Comparison of ENCODE assay signal across 2 cellular contexts in the genomic region with DNA sequence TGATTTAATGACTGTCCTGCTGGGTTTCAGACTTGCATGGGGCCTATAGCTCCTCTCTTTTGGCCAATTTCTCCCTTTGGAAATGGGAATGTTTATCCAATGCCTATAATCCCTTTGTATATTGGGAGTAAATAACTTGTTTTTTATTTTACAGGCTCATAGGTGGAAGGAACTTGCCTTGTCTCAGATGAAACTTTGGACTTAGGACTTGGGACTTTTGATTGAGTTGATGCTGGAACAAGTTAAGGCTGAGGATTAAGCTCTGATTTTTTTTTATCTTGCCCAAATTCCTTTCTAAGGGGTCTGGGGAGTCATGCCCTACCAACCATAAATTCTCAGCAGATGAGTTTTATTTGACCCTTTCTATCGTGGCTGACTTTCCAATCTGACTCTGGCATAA.
TF ChIP-seq lines count a peak whose summit lies in the region.

No MANE protein-coding gene starts in this region.

TF ChIP-seq in liver, 16 proteins besides CTCF, POLR2A, EP300 and RAD21:
- TF ChIP-seq NR2F2 (IDR thresholded peaks at IDR 0.05) (no peak), HNF4A (conservative IDR thresholded peaks at IDR 0.05) (peak; percentile 67 to 84), GABPA (IDR thresholded peaks at IDR 0.05 in 1 of 2, conservative IDR thresholded peaks at IDR 0.05 in 1 of 2) (no peak), ZBTB33 (IDR thresholded peaks at IDR 0.05) (no peak), TAF1 (conservative IDR thresholded peaks at IDR 0.05) (no peak), YY1 (IDR thresholded peaks at IDR 0.05) (no peak), FOXA1 (IDR thresholded peaks at IDR 0.05) (no peak), FOXA2 (IDR thresholded peaks at IDR 0.05) (no peak), SP1 (IDR thresholded peaks at IDR 0.05) (no peak), HNF4G (IDR thresholded peaks at IDR 0.05) (peak; percentile 54)
- TF ChIP-seq, protein P1, sequence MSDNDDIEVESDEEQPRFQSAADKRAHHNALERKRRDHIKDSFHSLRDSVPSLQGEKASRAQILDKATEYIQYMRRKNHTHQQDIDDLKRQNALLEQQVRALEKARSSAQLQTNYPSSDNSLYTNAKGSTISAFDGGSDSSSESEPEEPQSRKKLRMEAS (IDR thresholded peaks at IDR 0.05), result no peak
- TF ChIP-seq, protein P2, sequence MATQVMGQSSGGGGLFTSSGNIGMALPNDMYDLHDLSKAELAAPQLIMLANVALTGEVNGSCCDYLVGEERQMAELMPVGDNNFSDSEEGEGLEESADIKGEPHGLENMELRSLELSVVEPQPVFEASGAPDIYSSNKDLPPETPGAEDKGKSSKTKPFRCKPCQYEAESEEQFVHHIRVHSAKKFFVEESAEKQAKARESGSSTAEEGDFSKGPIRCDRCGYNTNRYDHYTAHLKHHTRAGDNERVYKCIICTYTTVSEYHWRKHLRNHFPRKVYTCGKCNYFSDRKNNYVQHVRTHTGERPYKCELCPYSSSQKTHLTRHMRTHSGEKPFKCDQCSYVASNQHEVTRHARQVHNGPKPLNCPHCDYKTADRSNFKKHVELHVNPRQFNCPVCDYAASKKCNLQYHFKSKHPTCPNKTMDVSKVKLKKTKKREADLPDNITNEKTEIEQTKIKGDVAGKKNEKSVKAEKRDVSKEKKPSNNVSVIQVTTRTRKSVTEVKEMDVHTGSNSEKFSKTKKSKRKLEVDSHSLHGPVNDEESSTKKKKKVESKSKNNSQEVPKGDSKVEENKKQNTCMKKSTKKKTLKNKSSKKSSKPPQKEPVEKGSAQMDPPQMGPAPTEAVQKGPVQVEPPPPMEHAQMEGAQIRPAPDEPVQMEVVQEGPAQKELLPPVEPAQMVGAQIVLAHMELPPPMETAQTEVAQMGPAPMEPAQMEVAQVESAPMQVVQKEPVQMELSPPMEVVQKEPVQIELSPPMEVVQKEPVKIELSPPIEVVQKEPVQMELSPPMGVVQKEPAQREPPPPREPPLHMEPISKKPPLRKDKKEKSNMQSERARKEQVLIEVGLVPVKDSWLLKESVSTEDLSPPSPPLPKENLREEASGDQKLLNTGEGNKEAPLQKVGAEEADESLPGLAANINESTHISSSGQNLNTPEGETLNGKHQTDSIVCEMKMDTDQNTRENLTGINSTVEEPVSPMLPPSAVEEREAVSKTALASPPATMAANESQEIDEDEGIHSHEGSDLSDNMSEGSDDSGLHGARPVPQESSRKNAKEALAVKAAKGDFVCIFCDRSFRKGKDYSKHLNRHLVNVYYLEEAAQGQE (IDR thresholded peaks at IDR 0.05), result no peak
- TF ChIP-seq, protein P3, sequence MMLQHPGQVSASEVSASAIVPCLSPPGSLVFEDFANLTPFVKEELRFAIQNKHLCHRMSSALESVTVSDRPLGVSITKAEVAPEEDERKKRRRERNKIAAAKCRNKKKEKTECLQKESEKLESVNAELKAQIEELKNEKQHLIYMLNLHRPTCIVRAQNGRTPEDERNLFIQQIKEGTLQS (IDR thresholded peaks at IDR 0.05), result no peak

TF ChIP-seq in HepG2, 621 proteins besides CTCF, POLR2A, EP300 and RAD21:
- TF ChIP-seq ZNF749 (CRISPR knock-in tag; IDR thresholded peaks at IDR 0.05; ENCODE audit: borderline replicate concordance) (no peak), ZNF574 (CRISPR knock-in tag; IDR thresholded peaks at IDR 0.05) (no peak), ZNF160 (CRISPR knock-in tag; IDR thresholded peaks at IDR 0.05) (no peak), FOXP1 (IDR thresholded peaks at IDR 0.05) (no peak), FOXP1 (CRISPR knock-in tag; IDR thresholded peaks at IDR 0.05) (no peak), ZBTB7A (CRISPR knock-in tag; IDR thresholded peaks at IDR 0.05) (no peak), HCFC1 (IDR thresholded peaks at IDR 0.05; ENCODE audit: low read depth, low read length) (no peak), TBP (CRISPR knock-in tag; IDR thresholded peaks at IDR 0.05) (no peak), HOMEZ (CRISPR knock-in tag; IDR thresholded peaks at IDR 0.05; ENCODE audit: low read depth) (no peak), ZNF792 (CRISPR knock-in tag; IDR thresholded peaks at IDR 0.05) (no peak), KLF9 (CRISPR knock-in tag; IDR thresholded peaks at IDR 0.05; ENCODE audit: low read depth) (no peak), SP4 (CRISPR knock-in tag; IDR thresholded peaks at IDR 0.05) (no peak), ZNF839 (CRISPR knock-in tag; IDR thresholded peaks at IDR 0.05; ENCODE audit: borderline replicate concordance) (no peak), ZNF468 (CRISPR knock-in tag; IDR thresholded peaks at IDR 0.05) (no peak), ZNF382 (CRISPR knock-in tag; IDR thresholded peaks at IDR 0.05; ENCODE audit: borderline replicate concordance) (no peak), FOXJ3 (CRISPR knock-in tag; IDR thresholded peaks at IDR 0.05; ENCODE audit: borderline replicate concordance) (no peak), FOXA3 (CRISPR knock-in tag; IDR thresholded peaks at IDR 0.05) (no peak), ZNF24 (IDR thresholded peaks at IDR 0.05) (no peak), NONO (IDR thresholded peaks at IDR 0.05) (no peak), NONO (CRISPR knock-in tag; conservative IDR thresholded peaks at IDR 0.05) (no peak)
- TF ChIP-seq, protein P4, sequence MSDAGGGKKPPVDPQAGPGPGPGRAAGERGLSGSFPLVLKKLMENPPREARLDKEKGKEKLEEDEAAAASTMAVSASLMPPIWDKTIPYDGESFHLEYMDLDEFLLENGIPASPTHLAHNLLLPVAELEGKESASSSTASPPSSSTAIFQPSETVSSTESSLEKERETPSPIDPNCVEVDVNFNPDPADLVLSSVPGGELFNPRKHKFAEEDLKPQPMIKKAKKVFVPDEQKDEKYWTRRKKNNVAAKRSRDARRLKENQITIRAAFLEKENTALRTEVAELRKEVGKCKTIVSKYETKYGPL (CRISPR knock-in tag; IDR thresholded peaks at IDR 0.05), result no peak
